10 cellular contexts compared by ENCODE assay signal in the genomic region with DNA sequence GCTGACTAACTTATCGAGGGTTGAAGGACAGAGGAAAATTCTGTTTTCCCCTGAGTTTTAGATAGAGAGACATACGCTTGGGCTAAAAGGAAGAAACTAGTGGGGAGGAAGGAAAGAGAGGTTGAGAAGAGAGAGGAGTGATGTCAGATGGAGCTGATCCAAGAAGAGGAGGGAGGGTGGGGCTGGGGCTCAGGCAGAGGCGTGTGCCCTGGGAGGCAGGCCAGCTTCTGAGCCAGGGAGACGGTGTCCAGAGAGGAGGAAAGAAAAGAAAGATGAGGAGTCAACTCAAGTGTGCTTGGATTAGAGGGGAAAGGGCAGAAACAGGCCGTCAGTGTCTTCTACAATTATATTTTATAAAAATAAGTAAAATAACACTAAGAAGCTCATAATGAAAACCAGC. TPM values are rescaled to one million over a fixed set of nuclear protein-coding genes. Genes with fewer than 3 reads are reported as not detected.
DNase-seq lines count a peak whose midpoint lies in the region; ATAC-seq and TF ChIP-seq lines count a peak whose summit lies in the region.
"Had no signal": no experiment of that assay in that cellular context is flagged by ENCODE, and none has a peak within 500 bp of the region (broad histone marks: within the 10 kb centered on the region; RNA-seq: fewer than 3 reads in every experiment).

No MANE protein-coding gene starts in this region.

- peak; percentile 53 for ATAC-seq in SK-N-SH treated with all-trans-retinoic acid at 6 μM for 48 hours
- no peak for ATAC-seq in GM21447 (IDR thresholded peaks at IDR 0.05; ENCODE audit: unreplicated experiment)
- ATAC-seq in GM19023 (IDR thresholded peaks at IDR 0.05; ENCODE audit: unreplicated experiment): no peak

- intact Hi-C loops in posterior vena cava (cut with DNase I): loop anchor here in 1 of 2 donors (10.0 kb wide), 1 partner anchor 138 kb away; no protein-coding TSS in a partner anchor

- no peak overlapping the region for H3K4me3 ChIP-seq in fibroblast of the aortic adventitia (ENCODE audit: low read depth, low read length)

- TF ChIP-seq CTCF in fibroblast of the aortic adventitia (IDR thresholded peaks at IDR 0.05; ENCODE audit: insufficient read depth, low read length): no peak

- DNase-seq in EH (ENCODE audit: low read depth): peak; percentile 86
- peak; percentile 88 for DNase-seq in fibroblast of the aortic adventitia (ENCODE audit: low read depth)
- DNase-seq in posterior vena cava (ENCODE audit: low spot score): peak; percentile 89
- DNase-seq in OCI-M2 (lab: John Stamatoyannopoulos, UW; ENCODE audit: unreplicated experiment): no peak
- DNase-seq in activated CD4-positive, alpha-beta T cell treated with anti-CD3 and anti-CD28 coated beads, Interleukin-2, amount 50 U/mL, for 1 hour: no peak
- DNase-seq: activated naive CD4-positive, alpha-beta T cell treated with anti-CD3 and anti-CD28 coated beads, Interleukin-2, amount 50 U/mL, for 16 hours; WERI-Rb-1 had no signal

TF ChIP-seq in SK-N-SH treated with all-trans-retinoic acid at 6 μM for 48 hours, 23 proteins besides CTCF, POLR2A, EP300 and RAD21:
- TF ChIP-seq TCF4 (CRISPR knock-in tag; IDR thresholded peaks at IDR 0.05; ENCODE audit: borderline replicate concordance) (no peak), ZFP3 (CRISPR knock-in tag; IDR thresholded peaks at IDR 0.05) (no peak), CSDC2 (CRISPR knock-in tag; IDR thresholded peaks at IDR 0.05) (no peak), ISL1 (CRISPR knock-in tag; IDR thresholded peaks at IDR 0.05) (no peak), TOX (CRISPR knock-in tag; IDR thresholded peaks at IDR 0.05; ENCODE audit: borderline replicate concordance) (no peak), ZNF565 (CRISPR knock-in tag; conservative IDR thresholded peaks at IDR 0.05; ENCODE audit: low read depth) (no peak), ESRRG (CRISPR knock-in tag; IDR thresholded peaks at IDR 0.05) (no peak), BACH2 (CRISPR knock-in tag; IDR thresholded peaks at IDR 0.05; ENCODE audit: borderline replicate concordance) (no peak), ZC3H10 (CRISPR knock-in tag; IDR thresholded peaks at IDR 0.05) (no peak), GLIS3 (CRISPR knock-in tag; IDR thresholded peaks at IDR 0.05) (no peak), OSR1 (CRISPR knock-in tag; IDR thresholded peaks at IDR 0.05) (no peak), ARNTL (CRISPR knock-in tag; IDR thresholded peaks at IDR 0.05; ENCODE audit: borderline replicate concordance, low read depth) (no peak), SNAI2 (CRISPR knock-in tag; IDR thresholded peaks at IDR 0.05) (no peak), PPARA (CRISPR knock-in tag; IDR thresholded peaks at IDR 0.05; ENCODE audit: borderline replicate concordance) (no peak), RARB (CRISPR knock-in tag; IDR thresholded peaks at IDR 0.05) (no peak)
- TF ChIP-seq, protein P1, sequence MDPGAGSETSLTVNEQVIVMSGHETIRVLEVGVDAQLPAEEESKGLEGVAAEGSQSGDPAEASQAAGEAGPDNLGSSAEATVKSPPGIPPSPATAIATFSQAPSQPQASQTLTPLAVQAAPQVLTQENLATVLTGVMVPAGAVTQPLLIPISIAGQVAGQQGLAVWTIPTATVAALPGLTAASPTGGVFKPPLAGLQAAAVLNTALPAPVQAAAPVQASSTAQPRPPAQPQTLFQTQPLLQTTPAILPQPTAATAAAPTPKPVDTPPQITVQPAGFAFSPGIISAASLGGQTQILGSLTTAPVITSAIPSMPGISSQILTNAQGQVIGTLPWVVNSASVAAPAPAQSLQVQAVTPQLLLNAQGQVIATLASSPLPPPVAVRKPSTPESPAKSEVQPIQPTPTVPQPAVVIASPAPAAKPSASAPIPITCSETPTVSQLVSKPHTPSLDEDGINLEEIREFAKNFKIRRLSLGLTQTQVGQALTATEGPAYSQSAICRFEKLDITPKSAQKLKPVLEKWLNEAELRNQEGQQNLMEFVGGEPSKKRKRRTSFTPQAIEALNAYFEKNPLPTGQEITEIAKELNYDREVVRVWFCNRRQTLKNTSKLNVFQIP (CRISPR knock-in tag; IDR thresholded peaks at IDR 0.05; ENCODE audit: borderline replicate concordance, low read depth): no peak
- TF ChIP-seq, protein P2, sequence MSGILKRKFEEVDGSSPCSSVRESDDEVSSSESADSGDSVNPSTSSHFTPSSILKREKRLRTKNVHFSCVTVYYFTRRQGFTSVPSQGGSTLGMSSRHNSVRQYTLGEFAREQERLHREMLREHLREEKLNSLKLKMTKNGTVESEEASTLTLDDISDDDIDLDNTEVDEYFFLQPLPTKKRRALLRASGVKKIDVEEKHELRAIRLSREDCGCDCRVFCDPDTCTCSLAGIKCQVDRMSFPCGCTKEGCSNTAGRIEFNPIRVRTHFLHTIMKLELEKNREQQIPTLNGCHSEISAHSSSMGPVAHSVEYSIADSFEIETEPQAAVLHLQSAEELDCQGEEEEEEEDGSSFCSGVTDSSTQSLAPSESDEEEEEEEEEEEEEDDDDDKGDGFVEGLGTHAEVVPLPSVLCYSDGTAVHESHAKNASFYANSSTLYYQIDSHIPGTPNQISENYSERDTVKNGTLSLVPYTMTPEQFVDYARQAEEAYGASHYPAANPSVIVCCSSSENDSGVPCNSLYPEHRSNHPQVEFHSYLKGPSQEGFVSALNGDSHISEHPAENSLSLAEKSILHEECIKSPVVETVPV (CRISPR knock-in tag; IDR thresholded peaks at IDR 0.05): no peak
- TF ChIP-seq, protein P3, sequence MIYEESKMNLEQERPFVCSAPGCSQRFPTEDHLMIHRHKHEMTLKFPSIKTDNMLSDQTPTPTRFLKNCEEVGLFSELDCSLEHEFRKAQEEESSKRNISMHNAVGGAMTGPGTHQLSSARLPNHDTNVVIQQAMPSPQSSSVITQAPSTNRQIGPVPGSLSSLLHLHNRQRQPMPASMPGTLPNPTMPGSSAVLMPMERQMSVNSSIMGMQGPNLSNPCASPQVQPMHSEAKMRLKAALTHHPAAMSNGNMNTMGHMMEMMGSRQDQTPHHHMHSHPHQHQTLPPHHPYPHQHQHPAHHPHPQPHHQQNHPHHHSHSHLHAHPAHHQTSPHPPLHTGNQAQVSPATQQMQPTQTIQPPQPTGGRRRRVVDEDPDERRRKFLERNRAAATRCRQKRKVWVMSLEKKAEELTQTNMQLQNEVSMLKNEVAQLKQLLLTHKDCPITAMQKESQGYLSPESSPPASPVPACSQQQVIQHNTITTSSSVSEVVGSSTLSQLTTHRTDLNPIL (CRISPR knock-in tag; IDR thresholded peaks at IDR 0.05; ENCODE audit: low read depth): no peak
- TF ChIP-seq, protein P4, sequence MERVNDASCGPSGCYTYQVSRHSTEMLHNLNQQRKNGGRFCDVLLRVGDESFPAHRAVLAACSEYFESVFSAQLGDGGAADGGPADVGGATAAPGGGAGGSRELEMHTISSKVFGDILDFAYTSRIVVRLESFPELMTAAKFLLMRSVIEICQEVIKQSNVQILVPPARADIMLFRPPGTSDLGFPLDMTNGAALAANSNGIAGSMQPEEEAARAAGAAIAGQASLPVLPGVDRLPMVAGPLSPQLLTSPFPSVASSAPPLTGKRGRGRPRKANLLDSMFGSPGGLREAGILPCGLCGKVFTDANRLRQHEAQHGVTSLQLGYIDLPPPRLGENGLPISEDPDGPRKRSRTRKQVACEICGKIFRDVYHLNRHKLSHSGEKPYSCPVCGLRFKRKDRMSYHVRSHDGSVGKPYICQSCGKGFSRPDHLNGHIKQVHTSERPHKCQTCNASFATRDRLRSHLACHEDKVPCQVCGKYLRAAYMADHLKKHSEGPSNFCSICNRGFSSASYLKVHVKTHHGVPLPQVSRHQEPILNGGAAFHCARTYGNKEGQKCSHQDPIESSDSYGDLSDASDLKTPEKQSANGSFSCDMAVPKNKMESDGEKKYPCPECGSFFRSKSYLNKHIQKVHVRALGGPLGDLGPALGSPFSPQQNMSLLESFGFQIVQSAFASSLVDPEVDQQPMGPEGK (CRISPR knock-in tag; IDR thresholded peaks at IDR 0.05; ENCODE audit: borderline replicate concordance): no peak
- TF ChIP-seq, protein P5, sequence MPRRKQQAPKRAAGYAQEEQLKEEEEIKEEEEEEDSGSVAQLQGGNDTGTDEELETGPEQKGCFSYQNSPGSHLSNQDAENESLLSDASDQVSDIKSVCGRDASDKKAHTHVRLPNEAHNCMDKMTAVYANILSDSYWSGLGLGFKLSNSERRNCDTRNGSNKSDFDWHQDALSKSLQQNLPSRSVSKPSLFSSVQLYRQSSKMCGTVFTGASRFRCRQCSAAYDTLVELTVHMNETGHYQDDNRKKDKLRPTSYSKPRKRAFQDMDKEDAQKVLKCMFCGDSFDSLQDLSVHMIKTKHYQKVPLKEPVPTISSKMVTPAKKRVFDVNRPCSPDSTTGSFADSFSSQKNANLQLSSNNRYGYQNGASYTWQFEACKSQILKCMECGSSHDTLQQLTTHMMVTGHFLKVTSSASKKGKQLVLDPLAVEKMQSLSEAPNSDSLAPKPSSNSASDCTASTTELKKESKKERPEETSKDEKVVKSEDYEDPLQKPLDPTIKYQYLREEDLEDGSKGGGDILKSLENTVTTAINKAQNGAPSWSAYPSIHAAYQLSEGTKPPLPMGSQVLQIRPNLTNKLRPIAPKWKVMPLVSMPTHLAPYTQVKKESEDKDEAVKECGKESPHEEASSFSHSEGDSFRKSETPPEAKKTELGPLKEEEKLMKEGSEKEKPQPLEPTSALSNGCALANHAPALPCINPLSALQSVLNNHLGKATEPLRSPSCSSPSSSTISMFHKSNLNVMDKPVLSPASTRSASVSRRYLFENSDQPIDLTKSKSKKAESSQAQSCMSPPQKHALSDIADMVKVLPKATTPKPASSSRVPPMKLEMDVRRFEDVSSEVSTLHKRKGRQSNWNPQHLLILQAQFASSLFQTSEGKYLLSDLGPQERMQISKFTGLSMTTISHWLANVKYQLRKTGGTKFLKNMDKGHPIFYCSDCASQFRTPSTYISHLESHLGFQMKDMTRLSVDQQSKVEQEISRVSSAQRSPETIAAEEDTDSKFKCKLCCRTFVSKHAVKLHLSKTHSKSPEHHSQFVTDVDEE (CRISPR knock-in tag; IDR thresholded peaks at IDR 0.05): no peak
TF ChIP-seq in SK-N-SH treated with all-trans-retinoic acid at 6 μM for 48 hours: peak in this region for 0.

RNA-seq across cellular contexts. Expression of a gene that starts 56.2 kb away (rescaled TPM):
- total RNA-seq in fibroblast of the aortic adventitia (ENCODE audit: low replicate concordance): 11.2 and 76.0 TPM in 2 replicates
- total RNA-seq in posterior vena cava: 10 to 100 TPM; 21.0 to 32.4 TPM

Comparison
In these comparisons a context has a peak if more than half of its experiments do, and no peak if none do; other contexts are left out.
1. DNase-seq: peak in EH (single experiment), fibroblast of the aortic adventitia (single experiment) and posterior vena cava (single experiment); none in OCI-M2 (single experiment) and activated CD4-positive, alpha-beta T cell treated with anti-CD3 and anti-CD28 coated beads, Interleukin-2, amount 50 U/mL, for 1 hour (single experiment).